In the genomic region with DNA sequence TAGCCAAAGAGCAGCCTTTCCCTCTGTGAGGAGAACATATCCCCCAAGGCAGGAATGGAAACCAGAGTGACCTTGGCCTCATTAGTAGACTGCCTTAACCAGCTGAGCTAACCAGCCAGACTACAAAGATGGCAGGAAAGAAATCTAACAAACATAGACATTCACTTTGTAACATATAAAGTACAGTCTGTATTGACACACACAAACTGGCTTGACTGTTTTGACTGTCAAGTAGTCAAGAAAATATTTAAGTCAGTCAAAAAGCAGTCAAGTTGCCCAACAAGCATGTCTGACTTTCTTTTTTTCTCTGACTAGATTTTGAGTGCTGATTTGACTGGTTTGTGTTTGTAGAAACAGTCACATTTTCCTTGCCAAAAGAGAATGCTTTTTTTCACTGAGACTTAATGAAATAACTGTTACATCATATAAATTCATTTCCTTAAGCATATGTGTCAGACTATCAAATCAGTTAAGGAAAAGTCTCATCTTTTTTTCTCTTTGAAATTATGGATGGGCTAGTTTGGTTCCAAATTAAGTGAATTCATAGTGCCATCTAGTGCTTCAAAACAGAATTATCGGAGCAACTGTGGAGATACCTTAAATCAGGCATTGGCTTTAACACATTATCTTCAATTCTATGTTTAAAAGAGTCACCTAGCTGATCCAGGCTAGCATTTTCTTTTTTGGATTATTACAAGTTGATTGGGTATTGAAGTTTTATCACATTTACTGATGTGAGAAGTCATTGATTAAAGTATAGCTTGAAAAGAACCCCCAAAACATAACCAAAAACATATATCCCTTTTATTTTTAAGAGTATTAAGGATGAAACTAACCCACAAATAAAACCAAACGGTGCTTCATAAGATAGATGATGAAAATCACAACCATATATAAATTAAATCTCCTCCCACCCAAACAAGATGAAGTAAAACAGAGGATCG, we compare ENCODE assay signal across 9 cellular contexts.
DNase-seq lines count a peak whose midpoint lies in the region; ATAC-seq and TF ChIP-seq lines count a peak whose summit lies in the region.
"Had no signal": no experiment of that assay in that cellular context is flagged by ENCODE, and none has a peak within 500 bp of the region (broad histone marks: within the 10 kb centered on the region; RNA-seq: fewer than 3 reads in every experiment).

No MANE protein-coding gene starts in this region.

- H3K27me3 Mint-ChIP-seq in activated naive CD4-positive, alpha-beta T cell treated with anti-CD3 and anti-CD28 coated beads, Interleukin-2, amount 50 U/mL, for 24 hours: no peaks in the 10 kb centered on the region
- peaks cover 5% of the 10 kb centered on the region for H3K27me3 Mint-ChIP-seq in activated naive CD4-positive, alpha-beta T cell treated with anti-CD3 and anti-CD28 coated beads, Interleukin-2, amount 10 ng/mL, durations not matched to agents 7 days and 5 days
- H3K27me3 Mint-ChIP-seq in stimulated activated naive CD8-positive, alpha-beta T cell treated with anti-CD3 and anti-CD28 coated beads, Interleukin-15, amount 100 ng/mL, for 72 hours: no peaks in the 10 kb centered on the region
- H3K27me3 Mint-ChIP-seq in activated T-helper 1 cell treated with anti-CD3 and anti-CD28 coated beads, Interleukin-12 subunit alpha, Interleukin-12 subunit beta, Interleukin-2, Interleukin-4 antibody, amounts not matched to agents 30 ng/mL and 10 ng/mL and 1 ng/mL, durations not matched to agents 14 hours and 24 hours and 36 hours (ENCODE audit: insufficient read depth): no peaks in the 10 kb centered on the region
- H3K27me3 Mint-ChIP-seq: central memory CD8-positive, alpha-beta T cell had no signal

- no peak overlapping the region for H3K4me3 Mint-ChIP-seq in activated naive CD4-positive, alpha-beta T cell treated with anti-CD3 and anti-CD28 coated beads, Interleukin-2, amount 50 U/mL, for 24 hours
- H3K4me3 Mint-ChIP-seq in activated naive CD4-positive, alpha-beta T cell treated with anti-CD3 and anti-CD28 coated beads, Interleukin-2, amount 10 ng/mL, durations not matched to agents 7 days and 5 days: no peak overlapping the region
- H3K4me3 Mint-ChIP-seq in stimulated activated naive CD8-positive, alpha-beta T cell treated with anti-CD3 and anti-CD28 coated beads, Interleukin-15, amount 100 ng/mL, for 72 hours: no peak overlapping the region
- H3K4me3 Mint-ChIP-seq in activated T-helper 1 cell treated with anti-CD3 and anti-CD28 coated beads, Interleukin-12 subunit alpha, Interleukin-12 subunit beta, Interleukin-2, Interleukin-4 antibody, amounts not matched to agents 30 ng/mL and 10 ng/mL and 1 ng/mL, durations not matched to agents 14 hours and 24 hours and 36 hours: no peak overlapping the region
- H3K4me3 Mint-ChIP-seq: central memory CD8-positive, alpha-beta T cell had no signal

- intact Hi-C loops in activated T-helper 1 cell treated with anti-CD3 and anti-CD28 coated beads, Interleukin-12 subunit alpha, Interleukin-12 subunit beta, Interleukin-2, Interleukin-4 antibody, amounts not matched to agents 30 ng/mL and 10 ng/mL and 1 ng/mL, durations not matched to agents 14 hours and 24 hours and 36 hours (cut with micrococcal nuclease): loop anchor here (1.0 to 5.0 kb wide), 11 partner anchors 55 to 944 kb away; a partner anchor contains a TSS

- no peak for DNase-seq in activated naive CD4-positive, alpha-beta T cell treated with anti-CD3 and anti-CD28 coated beads, Interleukin-2, amount 10 ng/mL, durations not matched to agents 7 days and 5 days
- peak; percentile 55 for DNase-seq in NCI-H446 treated with DMSO at 0.1 percent for 48 hours (lab: John Stamatoyannopoulos, UW)
- DNase-seq in astrocyte of the spinal cord (ENCODE audit: low read depth, low spot score): peak; percentile 75
- peak; percentile 31 for DNase-seq in iPS-NIHi7 (ENCODE audit: extremely low spot score)
- no peak for DNase-seq in stimulated activated naive CD8-positive, alpha-beta T cell treated with anti-CD3 and anti-CD28 coated beads, Interleukin-15, amount 100 ng/mL, for 72 hours
- no peak for DNase-seq in activated T-helper 1 cell treated with anti-CD3 and anti-CD28 coated beads, Interleukin-12 subunit alpha, Interleukin-12 subunit beta, Interleukin-2, Interleukin-4 antibody, amounts not matched to agents 30 ng/mL and 10 ng/mL and 1 ng/mL, durations not matched to agents 14 hours and 24 hours and 36 hours (ENCODE audit: low spot score)

- H3K9me3 Mint-ChIP-seq in activated naive CD4-positive, alpha-beta T cell treated with anti-CD3 and anti-CD28 coated beads, Interleukin-2, amount 50 U/mL, for 24 hours: no peaks in the 10 kb centered on the region
- no peaks in the 10 kb centered on the region for H3K9me3 Mint-ChIP-seq in activated naive CD4-positive, alpha-beta T cell treated with anti-CD3 and anti-CD28 coated beads, Interleukin-2, amount 10 ng/mL, durations not matched to agents 7 days and 5 days
- H3K9me3 Mint-ChIP-seq in stimulated activated naive CD8-positive, alpha-beta T cell treated with anti-CD3 and anti-CD28 coated beads, Interleukin-15, amount 100 ng/mL, for 72 hours: no peaks in the 10 kb centered on the region
- H3K9me3 Mint-ChIP-seq in activated T-helper 1 cell treated with anti-CD3 and anti-CD28 coated beads, Interleukin-12 subunit alpha, Interleukin-12 subunit beta, Interleukin-2, Interleukin-4 antibody, amounts not matched to agents 30 ng/mL and 10 ng/mL and 1 ng/mL, durations not matched to agents 14 hours and 24 hours and 36 hours: no peaks in the 10 kb centered on the region
- H3K9me3 Mint-ChIP-seq: central memory CD8-positive, alpha-beta T cell had no signal

- CTCF ChIA-PET in activated naive CD4-positive, alpha-beta T cell treated with anti-CD3 and anti-CD28 coated beads, Interleukin-2, amount 10 ng/mL, durations not matched to agents 7 days and 5 days (lab: Charles Lee): interaction anchor here (0.7 to 2.1 kb wide), 9 partner anchors 10 to 1104 kb away, joined by 3 to 5 read pairs (median 3); no protein-coding TSS in a partner anchor

- H3K4me1 Mint-ChIP-seq in activated naive CD4-positive, alpha-beta T cell treated with anti-CD3 and anti-CD28 coated beads, Interleukin-2, amount 50 U/mL, for 24 hours: peaks cover 17% of the 10 kb centered on the region
- no peaks in the 10 kb centered on the region for H3K4me1 Mint-ChIP-seq in activated naive CD4-positive, alpha-beta T cell treated with anti-CD3 and anti-CD28 coated beads, Interleukin-2, amount 10 ng/mL, durations not matched to agents 7 days and 5 days
- peaks cover 10% of the 10 kb centered on the region for H3K4me1 Mint-ChIP-seq in stimulated activated naive CD8-positive, alpha-beta T cell treated with anti-CD3 and anti-CD28 coated beads, Interleukin-15, amount 100 ng/mL, for 72 hours
- H3K4me1 Mint-ChIP-seq in activated T-helper 1 cell treated with anti-CD3 and anti-CD28 coated beads, Interleukin-12 subunit alpha, Interleukin-12 subunit beta, Interleukin-2, Interleukin-4 antibody, amounts not matched to agents 30 ng/mL and 10 ng/mL and 1 ng/mL, durations not matched to agents 14 hours and 24 hours and 36 hours (ENCODE audit: low read depth): peaks cover 13% of the 10 kb centered on the region
- H3K4me1 Mint-ChIP-seq: central memory CD8-positive, alpha-beta T cell had no signal

- peak overlapping the region; percentile 49 for H3K27ac Mint-ChIP-seq in activated naive CD4-positive, alpha-beta T cell treated with anti-CD3 and anti-CD28 coated beads, Interleukin-2, amount 50 U/mL, for 24 hours
- H3K27ac Mint-ChIP-seq in activated naive CD4-positive, alpha-beta T cell treated with anti-CD3 and anti-CD28 coated beads, Interleukin-2, amount 10 ng/mL, durations not matched to agents 7 days and 5 days: no peak overlapping the region
- H3K27ac Mint-ChIP-seq in stimulated activated naive CD8-positive, alpha-beta T cell treated with anti-CD3 and anti-CD28 coated beads, Interleukin-15, amount 100 ng/mL, for 72 hours: no peak overlapping the region
- no peak overlapping the region for H3K27ac Mint-ChIP-seq in activated T-helper 1 cell treated with anti-CD3 and anti-CD28 coated beads, Interleukin-12 subunit alpha, Interleukin-12 subunit beta, Interleukin-2, Interleukin-4 antibody, amounts not matched to agents 30 ng/mL and 10 ng/mL and 1 ng/mL, durations not matched to agents 14 hours and 24 hours and 36 hours

- TF ChIP-seq CTCF in astrocyte of the spinal cord (IDR thresholded peaks at IDR 0.05; ENCODE audit: low read depth, low read length): peak; percentile 59

- ATAC-seq in HG03135 (IDR thresholded peaks at IDR 0.05; ENCODE audit: unreplicated experiment): peak; percentile 67
- ATAC-seq in stimulated activated naive CD8-positive, alpha-beta T cell treated with anti-CD3 and anti-CD28 coated beads, Interleukin-15, amount 100 ng/mL, for 72 hours: peak; percentile 59

- no peak overlapping the region for H3K4me3 ChIP-seq in astrocyte of the spinal cord (ENCODE audit: low read depth, low read length)

- no peaks in the 10 kb centered on the region for H3K36me3 Mint-ChIP-seq in activated naive CD4-positive, alpha-beta T cell treated with anti-CD3 and anti-CD28 coated beads, Interleukin-2, amount 50 U/mL, for 24 hours
- H3K36me3 Mint-ChIP-seq in activated naive CD4-positive, alpha-beta T cell treated with anti-CD3 and anti-CD28 coated beads, Interleukin-2, amount 10 ng/mL, durations not matched to agents 7 days and 5 days: no peaks in the 10 kb centered on the region
- H3K36me3 Mint-ChIP-seq in activated T-helper 1 cell treated with anti-CD3 and anti-CD28 coated beads, Interleukin-12 subunit alpha, Interleukin-12 subunit beta, Interleukin-2, Interleukin-4 antibody, amounts not matched to agents 30 ng/mL and 10 ng/mL and 1 ng/mL, durations not matched to agents 14 hours and 24 hours and 36 hours (ENCODE audit: low read depth): no peaks in the 10 kb centered on the region

- in situ Hi-C loops in astrocyte of the spinal cord (cut with HindIII; ENCODE audit: low sequenced_read_pairs): no loop called here

Comparison
In these comparisons a context has a peak if more than half of its experiments do, and no peak if none do; other contexts are left out.
1. DNase-seq: peak in NCI-H446 treated with DMSO at 0.1 percent for 48 hours (single experiment), astrocyte of the spinal cord (single experiment) and iPS-NIHi7 (single experiment); none in activated naive CD4-positive, alpha-beta T cell treated with anti-CD3 and anti-CD28 coated beads, Interleukin-2, amount 10 ng/mL, durations not matched to agents 7 days and 5 days (single experiment), stimulated activated naive CD8-positive, alpha-beta T cell treated with anti-CD3 and anti-CD28 coated beads, Interleukin-15, amount 100 ng/mL, for 72 hours (0 of 2) and activated T-helper 1 cell treated with anti-CD3 and anti-CD28 coated beads, Interleukin-12 subunit alpha, Interleukin-12 subunit beta, Interleukin-2, Interleukin-4 antibody, amounts not matched to agents 30 ng/mL and 10 ng/mL and 1 ng/mL, durations not matched to agents 14 hours and 24 hours and 36 hours (single experiment).